Comparison of ENCODE assay signal across 13 cellular contexts in the genomic region with DNA sequence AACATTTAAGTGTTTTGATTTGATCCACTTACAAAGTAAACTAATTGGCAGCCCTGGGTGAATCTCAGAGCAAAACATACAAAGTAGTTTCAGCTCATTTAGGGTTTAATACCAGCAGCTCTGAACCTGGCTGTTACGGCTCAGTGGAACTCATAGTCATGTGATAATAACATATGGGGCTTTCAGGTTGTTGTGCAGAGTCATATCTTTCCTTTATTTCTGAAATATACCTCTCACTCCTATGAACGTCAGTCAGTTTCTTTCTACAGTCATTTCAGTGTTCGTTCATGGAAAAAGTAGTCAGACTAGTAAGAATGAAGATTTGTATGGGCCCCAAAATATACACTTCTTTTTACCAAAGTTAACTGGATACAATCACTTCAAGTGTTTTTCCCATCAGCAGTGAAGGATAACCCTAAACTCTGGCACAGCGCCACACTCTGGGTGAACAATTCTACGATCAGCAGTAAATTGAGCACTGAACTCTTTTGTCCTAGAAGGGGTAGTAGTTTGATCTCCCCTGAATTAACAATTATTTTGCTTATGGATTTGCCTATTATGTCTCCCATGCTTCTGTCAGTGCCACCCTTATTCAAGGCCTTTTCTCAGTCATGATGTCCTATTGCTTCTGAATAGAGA.
DNase-seq lines count a peak whose midpoint lies in the region; ATAC-seq and TF ChIP-seq lines count a peak whose summit lies in the region.
"Had no signal": no experiment of that assay in that cellular context is flagged by ENCODE, and none has a peak within 500 bp of the region (broad histone marks: within the 10 kb centered on the region; RNA-seq: fewer than 3 reads in every experiment).

No MANE protein-coding gene starts in this region.

- no peak for TF ChIP-seq POLR2A in esophagus squamous epithelium (IDR thresholded peaks at IDR 0.05)

- H3K36me3 ChIP-seq in esophagus squamous epithelium: no peaks in the 10 kb centered on the region
- H3K36me3 ChIP-seq: BLaER1 had no signal

- peak; percentile 91 for ATAC-seq in GM19328 (IDR thresholded peaks at IDR 0.05; ENCODE audit: unreplicated experiment)
- ATAC-seq in HG02678 (IDR thresholded peaks at IDR 0.05; ENCODE audit: unreplicated experiment): peak; percentile 89
- ATAC-seq in HG03520 (IDR thresholded peaks at IDR 0.05; ENCODE audit: unreplicated experiment): peak; percentile 97
- ATAC-seq: naive thymus-derived CD8-positive, alpha-beta T cell had no signal

- H3K9me3 ChIP-seq in esophagus squamous epithelium: no peaks in the 10 kb centered on the region
- H3K9me3 ChIP-seq: BLaER1 had no signal

- H3K27ac ChIP-seq in esophagus squamous epithelium: no peak overlapping the region
- H3K27ac ChIP-seq: BLaER1 had no signal

- H3K4me3 ChIP-seq in GM12865 (ENCODE audit: low read depth, low read length) (no peak overlapping the region), esophagus squamous epithelium (no peak overlapping the region)
- H3K4me3 ChIP-seq: BLaER1 had no signal

- peak; percentile 77 for DNase-seq in GM12865 (ENCODE audit: low read depth)
- DNase-seq in amniotic stem cell (lab: John Stamatoyannopoulos, UW): no peak
- DNase-seq in kidney glomerular epithelial cell (lab: John Stamatoyannopoulos, UW): no peak
- DNase-seq in central memory CD4-positive, alpha-beta T cell: no peak
- no peak for DNase-seq in esophagus squamous epithelium (lab: John Stamatoyannopoulos, UW)
- DNase-seq: activated CD4-positive, alpha-beta T cell treated with anti-CD3 and anti-CD28 coated beads for 4 hours; activated naive CD8-positive, alpha-beta T cell treated with anti-CD3 and anti-CD28 coated beads, Interleukin-2, amount 10 ng/mL, durations not matched to agents 7 days and 5 days; effector memory CD4-positive, alpha-beta T cell; naive thymus-derived CD8-positive, alpha-beta T cell had no signal

- WGBS in esophagus squamous epithelium, 2 donors: 72% methylated on average over 5 of the region's 5 CpGs

- no peak for TF ChIP-seq CTCF in GM12865 (IDR thresholded peaks at IDR 0.05; ENCODE audit: insufficient read depth, low read depth, low read length, missing control alignments)
- no peak for TF ChIP-seq CTCF in esophagus squamous epithelium (IDR thresholded peaks at IDR 0.05)

- intact Hi-C loops in esophagus squamous epithelium (cut with DNase I): no loop called here

- H3K27me3 ChIP-seq in esophagus squamous epithelium: no peaks in the 10 kb centered on the region
- H3K27me3 ChIP-seq: BLaER1 had no signal

- H3K4me1 ChIP-seq in esophagus squamous epithelium: no peaks in the 10 kb centered on the region
- H3K4me1 ChIP-seq: BLaER1 had no signal
